In the genomic region with DNA sequence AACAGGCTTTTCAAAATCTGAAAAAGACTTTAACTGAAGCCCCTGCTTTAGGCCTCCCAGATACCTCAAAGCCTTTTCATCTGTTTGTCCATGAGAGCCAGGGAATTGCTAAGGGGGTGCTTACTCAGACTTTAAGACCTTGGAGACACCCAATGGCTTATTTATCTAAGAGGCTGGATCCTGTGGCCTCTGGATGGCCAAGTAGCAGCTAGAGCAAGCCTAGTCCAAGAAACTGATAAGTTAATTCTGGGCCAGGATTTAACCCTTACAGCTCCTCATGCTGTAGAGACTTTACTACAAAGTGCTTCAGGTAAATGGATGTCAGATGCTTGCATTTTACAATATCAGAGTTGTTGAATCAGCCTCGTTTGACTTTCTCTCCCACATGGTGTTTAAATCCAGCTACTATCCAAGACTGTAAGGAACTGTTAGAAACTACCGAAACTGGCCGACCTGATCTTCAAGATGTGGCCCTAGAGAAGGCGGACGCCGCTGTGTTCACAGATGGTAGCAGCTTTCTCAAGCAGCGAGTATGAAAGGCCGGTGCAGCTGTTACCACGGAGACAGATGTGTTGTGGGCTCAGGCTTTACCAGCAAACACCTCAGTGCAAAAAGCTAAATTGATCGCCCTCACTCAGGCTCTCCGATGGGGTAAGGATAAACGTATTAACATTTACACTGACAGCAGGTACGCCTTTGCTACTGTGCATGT, we compare ENCODE assay signal across 24 cellular contexts. TPM values are rescaled to one million over a fixed set of nuclear protein-coding genes. Genes with fewer than 3 reads are reported as not detected.
A peak's percentile ranks its signal among the peaks of the same experiment; 100 is the strongest.
DNase-seq lines count a peak whose midpoint lies in the region; ATAC-seq and TF ChIP-seq lines count a peak whose summit lies in the region.
"Had no signal": no experiment of that assay in that cellular context is flagged by ENCODE, and none has a peak within 500 bp of the region (broad histone marks: within the 10 kb centered on the region; RNA-seq: fewer than 3 reads in every experiment).

No MANE protein-coding gene starts in this region.

- peaks cover 20% of the 10 kb centered on the region for H3K4me1 ChIP-seq in rectal smooth muscle tissue (ENCODE audit: control insufficient read depth, insufficient read depth, low read length)
- H3K4me1 ChIP-seq: lower lobe of right lung had no signal

- no peaks in the 10 kb centered on the region for H3K27me3 ChIP-seq in rectal smooth muscle tissue (ENCODE audit: control insufficient read depth, insufficient read depth, low read length)
- H3K27me3 ChIP-seq: esophagus squamous epithelium had no signal

- DNase-seq in EH (ENCODE audit: low read depth) (peak; percentile 38), M059J (ENCODE audit: low read depth) (peak; percentile 24), fibroblast of villous mesenchyme (ENCODE audit: low read depth) (peak; percentile 54), NCI-H2107 (lab: John Stamatoyannopoulos, UW) (no peak), DMS 273 treated with DMSO at 0.1 percent for 48 hours (lab: John Stamatoyannopoulos, UW) (no peak), T-helper 1 cell (no peak)
- DNase-seq: activated CD4-positive, alpha-beta memory T cell treated with anti-CD3 and anti-CD28 coated beads, Interleukin-2, amount 10 ng/mL, durations not matched to agents 7 days and 5 days; activated naive CD4-positive, alpha-beta T cell treated with Interleukin-2 at 50 U/mL for 16 hours; anterior cingulate cortex; CD4-positive, alpha-beta T cell; cerebellar nuclear complex; effector CD8-positive, alpha-beta T cell; esophagus squamous epithelium; head of caudate nucleus; lower lobe of right lung; natural killer cell; NCI-H1105 treated with DMSO at 0.1 percent for 48 hours; NCI-H2081 treated with DMSO at 0.1 percent for 48 hours; NCI-H526; SIG-M5; stimulated activated CD8-positive, alpha-beta memory T cell treated with anti-CD3 and anti-CD28 coated beads, Interleukin-4, amount 100 ng/mL, for 48 hours had no signal

- H3K9ac ChIP-seq in rectal smooth muscle tissue (ENCODE audit: low read length): no peak overlapping the region

- peak overlapping the region; percentile 76 for H3K27ac ChIP-seq in rectal smooth muscle tissue (ENCODE audit: low read depth, low read length)
- H3K27ac ChIP-seq: esophagus squamous epithelium, lower lobe of right lung had no signal

- ATAC-seq in GM18519 (IDR thresholded peaks at IDR 0.05; ENCODE audit: low FRiP score, unreplicated experiment): no peak
- ATAC-seq: lower lobe of right lung, natural killer cell, WTC11 had no signal

- H3K4me3 ChIP-seq in fibroblast of villous mesenchyme (ENCODE audit: low read depth, low read length) (peak overlapping the region; percentile 30), rectal smooth muscle tissue (ENCODE audit: low read length) (no peak overlapping the region)
- H3K4me3 ChIP-seq: esophagus squamous epithelium, lower lobe of right lung had no signal

- TF ChIP-seq CTCF in fibroblast of villous mesenchyme (IDR thresholded peaks at IDR 0.05; ENCODE audit: insufficient read depth, low read depth, low read length): no peak

- no peaks in the 10 kb centered on the region for H3K36me3 ChIP-seq in rectal smooth muscle tissue (ENCODE audit: control insufficient read depth, insufficient read depth, low read length)
- H3K36me3 ChIP-seq: esophagus squamous epithelium, lower lobe of right lung had no signal

RNA-seq across cellular contexts. Expression of gene DET1, which starts 3.3 kb away (rescaled TPM):
- 2.4 and 6.7 TPM in 2 replicates for total RNA-seq in M059J (2014; rRNA removed; shearing (Covaris generic))
- 6.4 and 7.8 TPM in 2 replicates for total RNA-seq in fibroblast of villous mesenchyme

Comparison
In these comparisons a context has a peak if more than half of its experiments do, and no peak if none do; other contexts are left out.
1. DNase-seq: peak in EH (single experiment), M059J (single experiment) and fibroblast of villous mesenchyme (single experiment); none in NCI-H2107 (single experiment), DMS 273 treated with DMSO at 0.1 percent for 48 hours (single experiment) and T-helper 1 cell (0 of 5).